24 cellular contexts compared by ENCODE assay signal in the genomic region with DNA sequence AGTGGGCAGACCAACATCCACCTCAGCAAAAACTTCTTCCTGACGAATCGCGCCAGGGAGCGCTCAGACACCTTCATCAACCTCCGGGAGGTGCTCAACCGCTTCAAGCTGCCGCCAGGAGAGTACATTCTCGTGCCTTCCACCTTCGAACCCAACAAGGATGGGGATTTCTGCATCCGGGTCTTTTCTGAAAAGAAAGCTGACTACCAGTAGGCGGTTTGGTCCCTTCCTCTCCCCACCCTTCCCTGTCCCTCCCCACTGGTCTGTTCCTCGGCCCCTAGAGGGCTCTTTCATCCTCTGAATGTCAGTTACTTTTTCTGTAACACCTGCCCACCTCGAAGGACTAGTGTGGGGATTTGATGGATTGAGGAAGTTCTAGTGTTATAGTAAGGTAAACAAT. TPM values are rescaled to one million over a fixed set of nuclear protein-coding genes. Genes with fewer than 3 reads are reported as not detected.
DNase-seq lines count a peak whose midpoint lies in the region; ATAC-seq and TF ChIP-seq lines count a peak whose summit lies in the region.
"Had no signal": no experiment of that assay in that cellular context is flagged by ENCODE, and none has a peak within 500 bp of the region (broad histone marks: within the 10 kb centered on the region; RNA-seq: fewer than 3 reads in every experiment).

No MANE protein-coding gene starts in this region.

- H3K27ac Mint-ChIP-seq in Caco-2 (ENCODE audit: unreplicated experiment): peak overlapping the region; percentile 60
- no peak overlapping the region; the same call in 1 of the 2 replicates for H3K27ac Mint-ChIP-seq in GM23338
- H3K27ac Mint-ChIP-seq: activated CD8-positive, alpha-beta T cell treated with anti-CD3 and anti-CD28 coated beads, Interleukin-2, amount 10 ng/mL, durations not matched to agents 7 days and 5 days; activated naive CD8-positive, alpha-beta T cell treated with anti-CD3 and anti-CD28 coated beads, Interleukin-2, amount 50 U/mL, for 24 hours had no signal

- POLR2A ChIA-PET in Caco-2 (lab: Charles Lee) (no interaction called here), PC-3 (lab: Charles Lee; ENCODE audit: unreplicated experiment) (no interaction called here)

- peaks cover 3% of the 10 kb centered on the region for H3K36me3 ChIP-seq in Caco-2 (ENCODE audit: control insufficient read depth, insufficient read depth, low read length)
- no peaks in the 10 kb centered on the region for H3K36me3 ChIP-seq in GM23338 (ENCODE audit: insufficient read depth)
- H3K36me3 ChIP-seq in PC-3 (ENCODE audit: low read depth, low read length): peaks cover 99% of the 10 kb centered on the region
- peaks cover 28 to 100% of the 10 kb centered on the region in 2 donors for H3K36me3 ChIP-seq in neuronal stem cell (replicated peaks in 1 of 2; ENCODE audit: control insufficient read depth in 2 of 2, insufficient read depth in 2 of 2, low read length in 2 of 2)
- H3K36me3 ChIP-seq in ascending aorta: peaks cover 94 to 100% of the 10 kb centered on the region in 2 donors
- H3K36me3 ChIP-seq: prostate gland had no signal

- no peak overlapping the region for H3K14ac ChIP-seq in neuronal stem cell (ENCODE audit: low read length)

- H2AFZ ChIP-seq in GM23338 (no peak overlapping the region), PC-3 (ENCODE audit: low read length) (no peak overlapping the region), neuronal stem cell (ENCODE audit: low read length) (no peak overlapping the region)
- H2AFZ ChIP-seq: PC-9 had no signal

- H3K9me2 ChIP-seq in GM23338 (ENCODE audit: insufficient read depth) (no peaks in the 10 kb centered on the region; the same call in 1 of the 2 replicates), PC-3 (replicated peaks; ENCODE audit: low read length) (no peaks in the 10 kb centered on the region)

- peaks cover 54% of the 10 kb centered on the region for H3K4me1 ChIP-seq in Caco-2
- no peaks in the 10 kb centered on the region for H3K4me1 ChIP-seq in GM23338 (ENCODE audit: insufficient read depth)
- no peaks in the 10 kb centered on the region for H3K4me1 ChIP-seq in PC-3 (ENCODE audit: insufficient read depth, low read length)
- H3K4me1 ChIP-seq in neuronal stem cell (ENCODE audit: control insufficient read depth in 2 of 2, insufficient read depth in 1 of 2, low read depth in 1 of 2, low read length in 2 of 2): no peaks in the 10 kb centered on the region
- no peaks in the 10 kb centered on the region for H3K4me1 ChIP-seq in ascending aorta
- H3K4me1 ChIP-seq: gastroesophageal sphincter, prostate gland had no signal

- no peak overlapping the region for H2AK5ac ChIP-seq in neuronal stem cell (ENCODE audit: low read depth, low read length)

- H4K8ac ChIP-seq in neuronal stem cell (ENCODE audit: low read depth, low read length): no peak overlapping the region

- TF ChIP-seq CTCF in Caco-2 (IDR thresholded peaks at IDR 0.05; ENCODE audit: insufficient read depth in 1 of 2, low read depth in 1 of 2, low read length in 1 of 2, severe bottlenecking in 1 of 2, unreplicated experiment in 1 of 2) (no peak), GM23338 (conservative IDR thresholded peaks at IDR 0.05; ENCODE audit: low read depth in 2 of 2) (peak; percentile 43 to 50), PC-3 (conservative IDR thresholded peaks at IDR 0.05; ENCODE audit: low read depth, low read length) (peak; percentile 42), epithelial cell of proximal tubule (conservative IDR thresholded peaks at IDR 0.05; ENCODE audit: low read depth, low read length) (peak; percentile 11), ascending aorta (IDR thresholded peaks at IDR 0.05) (no peak)

- H3K9me3 ChIP-seq in Caco-2 (no peaks in the 10 kb centered on the region), PC-3 (ENCODE audit: low read length) (no peaks in the 10 kb centered on the region), neuronal stem cell (replicated peaks in 1 of 2; ENCODE audit: control insufficient read depth in 2 of 2, insufficient read depth in 1 of 2, low read depth in 1 of 2, low read length in 2 of 2) (no peaks in the 10 kb centered on the region), ascending aorta (no peaks in the 10 kb centered on the region)
- H3K9me3 ChIP-seq: gastroesophageal sphincter, prostate gland, upper lobe of right lung had no signal

- H3K9ac ChIP-seq in PC-3 (ENCODE audit: low read length): no peak overlapping the region
- H3K9ac ChIP-seq in neuronal stem cell (ENCODE audit: low read depth, low read length, poor library complexity): no peak overlapping the region

- H3K4me3 ChIP-seq in Caco-2 (ENCODE audit: low read depth, low read length) (no peak overlapping the region), GM23338 (no peak overlapping the region), PC-3 (ENCODE audit: low read length) (no peak overlapping the region), epithelial cell of proximal tubule (ENCODE audit: low read depth, low read length) (no peak overlapping the region), neuronal stem cell (ENCODE audit: low read length in 2 of 2) (no peak overlapping the region), ascending aorta (no peak overlapping the region)
- H3K4me3 ChIP-seq: gastroesophageal sphincter, PC-9, prostate gland, SK-N-MC, skin epidermis, upper lobe of right lung had no signal

- no peak overlapping the region for H3K4ac ChIP-seq in neuronal stem cell (ENCODE audit: low read length)

- H3K4me2 ChIP-seq in GM23338: no peak overlapping the region
- H3K4me2 ChIP-seq in PC-3 (ENCODE audit: low read length): no peak overlapping the region
- H3K4me2 ChIP-seq in neuronal stem cell (ENCODE audit: insufficient read depth, low read length, poor library complexity, severe bottlenecking): no peak overlapping the region
- H3K4me2 ChIP-seq: PC-9 had no signal

- H3F3A ChIP-seq in GM23338 (replicated peaks; ENCODE audit: low read depth) (no peaks in the 10 kb centered on the region), PC-3 (ENCODE audit: low read length, unreplicated experiment) (no peaks in the 10 kb centered on the region)

- H2BK120ac ChIP-seq in neuronal stem cell (ENCODE audit: low read depth, low read length): no peak overlapping the region

- H4K91ac ChIP-seq in neuronal stem cell (ENCODE audit: low read depth, low read length, poor library complexity): no peak overlapping the region

- intact Hi-C loops in Caco-2 (cut with micrococcal nuclease; ENCODE audit: unreplicated experiment) (no loop called here), PC-3 (cut with micrococcal nuclease) (no loop called here), ascending aorta (cut with DNase I) (no loop called here)

- whole genome bisulfite sequencing in neuronal stem cell (ENCODE audit: extremely low coverage in 2 of 2, insufficient read length in 2 of 2, insufficient replicate concordance in 1 of 2), 2 donors: no CpG with 5 or more reads among the region's 13 CpGs

- H3K27me3 ChIP-seq in Caco-2 (replicated peaks; ENCODE audit: control insufficient read depth, insufficient read depth, low read length): no peaks in the 10 kb centered on the region
- H3K27me3 ChIP-seq in GM23338 (ENCODE audit: insufficient read depth): no peaks in the 10 kb centered on the region
- H3K27me3 ChIP-seq in PC-3 (ENCODE audit: low read length): no peaks in the 10 kb centered on the region
- H3K27me3 ChIP-seq in neuronal stem cell (ENCODE audit: control insufficient read depth in 3 of 3, insufficient read depth in 3 of 3, low read depth in 1 of 3, low read length in 3 of 3): no peaks in the 10 kb centered on the region
- no peaks in the 10 kb centered on the region for H3K27me3 ChIP-seq in ascending aorta
- H3K27me3 ChIP-seq: gastroesophageal sphincter, upper lobe of right lung had no signal

- no peaks in the 10 kb centered on the region for H3K79me1 ChIP-seq in neuronal stem cell (ENCODE audit: low read depth, low read length)

- no peak overlapping the region for H2BK15ac ChIP-seq in neuronal stem cell (ENCODE audit: low read length)

- H4K20me1 ChIP-seq in GM23338 (replicated peaks; ENCODE audit: insufficient read depth) (no peaks in the 10 kb centered on the region), PC-3 (ENCODE audit: low read length) (no peaks in the 10 kb centered on the region)

- H2BK12ac ChIP-seq in neuronal stem cell (ENCODE audit: low read length): no peak overlapping the region

- H3K18ac ChIP-seq in neuronal stem cell (ENCODE audit: low read length): no peak overlapping the region

- H3K9me3 Mint-ChIP-seq in Caco-2 (ENCODE audit: unreplicated experiment): no peaks in the 10 kb centered on the region
- no peaks in the 10 kb centered on the region; the same call in 2 of the 3 replicates for H3K9me3 Mint-ChIP-seq in GM23338
- H3K9me3 Mint-ChIP-seq: activated naive CD8-positive, alpha-beta T cell treated with anti-CD3 and anti-CD28 coated beads, Interleukin-2, amount 50 U/mL, for 24 hours; activated T-cell treated with anti-CD3 and anti-CD28 coated beads, Interleukin-2, amount 50 U/mL, for 72 hours; neural crest cell had no signal

- no peaks in the 10 kb centered on the region for H3K27me3 Mint-ChIP-seq in Caco-2 (ENCODE audit: insufficient read depth, unreplicated experiment)
- peaks cover 11% of the 10 kb centered on the region for H3K27me3 Mint-ChIP-seq in GM23338 (ENCODE audit: insufficient read depth, low read depth, poor library complexity)
- H3K27me3 Mint-ChIP-seq: activated naive CD8-positive, alpha-beta T cell treated with anti-CD3 and anti-CD28 coated beads, Interleukin-2, amount 50 U/mL, for 24 hours had no signal

- CTCF ChIA-PET in Caco-2 (lab: Charles Lee): interaction anchor here (0.7 kb wide), 1 partner anchor 9 kb away, joined by 3 read pairs; no protein-coding TSS in a partner anchor
- CTCF ChIA-PET in PC-3 (lab: Charles Lee): no interaction called here

- H3K23ac ChIP-seq in neuronal stem cell (ENCODE audit: low read depth, low read length, poor library complexity): no peak overlapping the region

- BruUV-seq in Caco-2 (replicated peaks; lab: Mats Ljungman, UMichigan) (no TSS peak), PC-3 (replicated peaks; lab: Mats Ljungman, UMichigan) (no TSS peak)

- peaks cover 44% of the 10 kb centered on the region for H3K4me1 Mint-ChIP-seq in Caco-2 (ENCODE audit: low read depth, unreplicated experiment)
- peaks cover 3% of the 10 kb centered on the region; the same call in 1 of the 3 replicates for H3K4me1 Mint-ChIP-seq in GM23338
- H3K4me1 Mint-ChIP-seq: activated naive CD8-positive, alpha-beta T cell treated with anti-CD3 and anti-CD28 coated beads, Interleukin-2, amount 50 U/mL, for 24 hours; neural crest cell had no signal

- H3K79me2 ChIP-seq in GM23338 (replicated peaks; ENCODE audit: insufficient read depth): no peaks in the 10 kb centered on the region
- no peaks in the 10 kb centered on the region for H3K79me2 ChIP-seq in PC-3 (ENCODE audit: low read length)

- no peak overlapping the region for H2BK5ac ChIP-seq in neuronal stem cell (ENCODE audit: low read length)

- ATAC-seq in GM23338 (peak; percentile 86), PC-3 (no peak), HG02571 (IDR thresholded peaks at IDR 0.05; ENCODE audit: unreplicated experiment) (no peak)
- ATAC-seq: activated CD8-positive, alpha-beta T cell treated with anti-CD3 and anti-CD28 coated beads, Interleukin-2, amount 10 ng/mL, durations not matched to agents 7 days and 5 days; activated naive CD8-positive, alpha-beta T cell treated with anti-CD3 and anti-CD28 coated beads, Interleukin-2, amount 50 U/mL, for 24 hours; activated T-cell treated with anti-CD3 and anti-CD28 coated beads, Interleukin-2, amount 50 U/mL, for 72 hours; gastroesophageal sphincter; left lobe of liver; upper lobe of right lung had no signal

- H3K27ac ChIP-seq in GM23338 (ENCODE audit: low read depth) (no peak overlapping the region), PC-3 (ENCODE audit: low read length) (no peak overlapping the region), neuronal stem cell (replicated peaks; ENCODE audit: low read length) (no peak overlapping the region), ascending aorta (no peak overlapping the region)
- H3K27ac ChIP-seq: gastroesophageal sphincter, PC-9, prostate gland, SK-N-MC, skin epidermis, upper lobe of right lung had no signal

- H3K36me3 Mint-ChIP-seq in Caco-2 (ENCODE audit: insufficient read depth, unreplicated experiment) (peaks cover 85% of the 10 kb centered on the region), GM23338 (ENCODE audit: low read depth) (peaks cover 2% of the 10 kb centered on the region)

- DNase-seq in Caco-2: peak in 1 of 2 experiments; percentile 24
- peak; percentile 91 for DNase-seq in GM23338 (ENCODE audit: low spot score)
- no peak for DNase-seq in PC-3
- no peak for DNase-seq in epithelial cell of proximal tubule (ENCODE audit: low read depth)
- DNase-seq in neuronal stem cell (ENCODE audit: low spot score): no peak
- DNase-seq in ascending aorta (ENCODE audit: low spot score in 2 of 2): no peak
- DNase-seq in stimulated activated CD4-positive, alpha-beta T cell treated with anti-CD3 and anti-CD28 coated beads, Interleukin-15, amount 100 ng/mL, for 24 hours: no peak
- DNase-seq: activated CD8-positive, alpha-beta T cell treated with anti-CD3 and anti-CD28 coated beads, Interleukin-2, amount 10 ng/mL, durations not matched to agents 7 days and 5 days; activated naive CD8-positive, alpha-beta T cell treated with anti-CD3 and anti-CD28 coated beads, Interleukin-2, amount 50 U/mL, for 24 hours; activated T-cell treated with anti-CD3 and anti-CD28 coated beads, Interleukin-2, amount 50 U/mL, for 72 hours; Kasumi-1; NCI-H1092; NCI-H2081 treated with DMSO at 0.1 percent for 48 hours; NCI-H524 treated with DMSO at 0.1 percent for 48 hours; PC-9; stimulated activated CD4-positive, alpha-beta T cell treated with anti-CD3 and anti-CD28 coated beads, Interleukin-4, amount 100 ng/mL, for 24 hours had no signal

- no peak overlapping the region for H3K4me3 Mint-ChIP-seq in Caco-2 (ENCODE audit: unreplicated experiment)
- no peak overlapping the region for H3K4me3 Mint-ChIP-seq in GM23338
- H3K4me3 Mint-ChIP-seq: activated CD8-positive, alpha-beta T cell treated with anti-CD3 and anti-CD28 coated beads, Interleukin-2, amount 10 ng/mL, durations not matched to agents 7 days and 5 days; activated naive CD8-positive, alpha-beta T cell treated with anti-CD3 and anti-CD28 coated beads, Interleukin-2, amount 50 U/mL, for 24 hours; activated T-cell treated with anti-CD3 and anti-CD28 coated beads, Interleukin-2, amount 50 U/mL, for 72 hours; neural crest cell had no signal

RNA-seq across cellular contexts. Expression of gene CAPN2, which starts 46.9 kb away (rescaled TPM):
- total RNA-seq in Caco-2 (2022) (151 and 157 TPM in 2 replicates), PC-3 (2014; rRNA removed) (1,259 and 1,457 TPM in 2 replicates), epithelial cell of proximal tubule (228 and 281 TPM in 2 replicates), ascending aorta (178 TPM)
- total RNA-seq in GM23338 (2014; rRNA removed; shearing (Covaris generic)): 17.5 and 17.8 TPM in 2 replicates
- 8.4 and 8.8 TPM in 2 replicates for polyA plus RNA-seq in GM23338 (2016; fragmentation: Nextera tagmentation; extraction: Ambion mirVana)
- polyA plus RNA-seq in neuronal stem cell (2013, experiment 1 of 2): 50.4 TPM
- polyA plus RNA-seq in neuronal stem cell (2013, experiment 2 of 2): 50.8 TPM

Comparison
In these comparisons a context has a peak if more than half of its experiments do, and no peak if none do; other contexts are left out.
1. CTCF ChIP-seq: peak in GM23338 (2 of 2), PC-3 (single experiment) and epithelial cell of proximal tubule (single experiment); none in Caco-2 (0 of 2) and ascending aorta (0 of 3).